ENCODE assay signal across 1 cellular context in the genomic region with DNA sequence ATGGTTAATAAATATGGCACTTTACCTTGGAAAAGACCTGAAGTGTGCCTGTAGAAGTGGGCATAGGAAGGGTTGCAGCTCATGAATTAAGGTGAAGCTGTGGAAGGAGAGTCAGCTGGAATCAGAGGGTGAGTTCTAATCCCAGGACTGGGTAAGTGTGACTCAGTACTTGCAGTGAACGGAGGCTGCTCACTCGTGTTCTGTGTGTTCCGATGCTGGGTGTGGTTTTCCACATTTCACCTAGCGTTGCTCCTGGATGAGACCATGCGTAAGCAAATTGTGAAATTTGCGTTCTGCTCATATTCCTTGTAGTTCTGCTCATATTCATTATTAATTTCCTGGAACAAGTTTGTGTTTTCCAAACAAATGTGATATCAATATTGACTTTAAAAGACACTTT.
TF ChIP-seq lines count a peak whose summit lies in the region.

No MANE protein-coding gene starts in this region.

TF ChIP-seq in HepG2, 621 proteins besides CTCF, POLR2A, EP300 and RAD21:
- TF ChIP-seq FOXK1 (CRISPR knock-in tag; IDR thresholded peaks at IDR 0.05; ENCODE audit: borderline replicate concordance, low read depth) (no peak), RBM22 (optimal IDR thresholded peaks at IDR 0.05; ENCODE audit: low read length) (peak; percentile 26)
TF ChIP-seq in HepG2: peak in this region for 1.
